Comparison of ENCODE assay signal across 25 cellular contexts in genomic region chr3:43549626-43550025, GRCh38.
"Had no signal": no experiment of that assay in that cellular context is flagged by ENCODE, and none has a peak within 500 bp of the region (broad histone marks: within the 10 kb centered on the region; RNA-seq: fewer than 3 reads in every experiment).

No MANE protein-coding gene starts in this region.

- H3K9me3 ChIP-seq: colonic mucosa, left lung, ovary, psoas muscle, sigmoid colon, thyroid gland, vagina had no signal

- H3K27ac Mint-ChIP-seq: naive thymus-derived CD4-positive, alpha-beta T cell; nephron; neural progenitor cell; stimulated activated naive B cell treated with anti-CD40 and anti-IgM and Interleukin-4, amounts not matched to agents 10 μg/mL and 1 μg/mL and 100 μg/mL, for 72 hours; stimulated activated naive CD8-positive, alpha-beta T cell treated with anti-CD3 and anti-CD28 coated beads, Interleukin-15, Interleukin-2, amounts not matched to agents 100 ng/mL and 50 ng/mL, for 24 hours had no signal

- H3K36me3 ChIP-seq: colonic mucosa, neural progenitor cell, ovary, thyroid gland had no signal

- H3K27ac ChIP-seq: colonic mucosa, esophagus muscularis mucosa, heart right ventricle, neural progenitor cell, ovary, psoas muscle, sigmoid colon, thyroid gland, vagina had no signal

- H3K4me3 ChIP-seq: colonic mucosa, esophagus muscularis mucosa, heart right ventricle, left lung, neural progenitor cell, ovary, psoas muscle, sigmoid colon, thyroid gland, vagina had no signal

- H3K9me3 Mint-ChIP-seq: nephron; stimulated activated naive CD8-positive, alpha-beta T cell treated with anti-CD3 and anti-CD28 coated beads, Interleukin-15, Interleukin-2, amounts not matched to agents 100 ng/mL and 50 ng/mL, for 24 hours had no signal

- H3K4me1 ChIP-seq: colonic mucosa, esophagus muscularis mucosa, heart right ventricle, neural progenitor cell, psoas muscle, sigmoid colon, thyroid gland, vagina had no signal

- H3K4me3 Mint-ChIP-seq: naive thymus-derived CD4-positive, alpha-beta T cell; nephron; neural progenitor cell; stimulated activated naive B cell treated with anti-CD40 and anti-IgM and Interleukin-4, amounts not matched to agents 10 μg/mL and 1 μg/mL and 100 μg/mL, for 72 hours; stimulated activated naive CD8-positive, alpha-beta T cell treated with anti-CD3 and anti-CD28 coated beads, Interleukin-15, Interleukin-2, amounts not matched to agents 100 ng/mL and 50 ng/mL, for 24 hours had no signal

- DNase-seq: colonic mucosa; effector memory CD4-positive, alpha-beta T cell; foreskin melanocyte; glutamatergic neuron; heart right ventricle; hippocampal formation; left cardiac atrium; left lung; mesenchymal stem cell; midbrain; naive thymus-derived CD4-positive, alpha-beta T cell; nucleus accumbens; ovary; posterior cingulate gyrus; psoas muscle; right cardiac atrium; sigmoid colon; stimulated activated CD4-positive, alpha-beta T cell treated with anti-CD3 and anti-CD28 coated beads, Interleukin-2, amount 100 ng/mL, for 48 hours; stimulated activated naive B cell treated with anti-CD40 and anti-IgM and Interleukin-4, amounts not matched to agents 10 μg/mL and 1 μg/mL and 100 μg/mL, for 72 hours; thyroid gland had no signal

- H3K4me1 Mint-ChIP-seq: naive thymus-derived CD4-positive, alpha-beta T cell; nephron; neural progenitor cell; stimulated activated naive B cell treated with anti-CD40 and anti-IgM and Interleukin-4, amounts not matched to agents 10 μg/mL and 1 μg/mL and 100 μg/mL, for 72 hours had no signal

- H3K27me3 Mint-ChIP-seq: naive thymus-derived CD4-positive, alpha-beta T cell; stimulated activated naive CD8-positive, alpha-beta T cell treated with anti-CD3 and anti-CD28 coated beads, Interleukin-15, Interleukin-2, amounts not matched to agents 100 ng/mL and 50 ng/mL, for 24 hours had no signal

- ATAC-seq: heart right ventricle; left cardiac atrium; left lung; naive thymus-derived CD4-positive, alpha-beta T cell; psoas muscle; right cardiac atrium; stimulated activated naive B cell treated with anti-CD40 and anti-IgM and Interleukin-4, amounts not matched to agents 10 μg/mL and 1 μg/mL and 100 μg/mL, for 72 hours had no signal

- H3K27me3 ChIP-seq: colonic mucosa, esophagus muscularis mucosa, heart right ventricle, left lung, neural progenitor cell, ovary, sigmoid colon, thyroid gland, vagina had no signal
